13 cellular contexts compared by ENCODE assay signal in genomic region chrX:65866146-65866545, GRCh38.
DNase-seq lines count a peak whose midpoint lies in the region; ATAC-seq and TF ChIP-seq lines count a peak whose summit lies in the region.
"Had no signal": no experiment of that assay in that cellular context is flagged by ENCODE, and none has a peak within 500 bp of the region (broad histone marks: within the 10 kb centered on the region; RNA-seq: fewer than 3 reads in every experiment).

No MANE protein-coding gene starts in this region.

- H3K4me3 Mint-ChIP-seq in IgD-negative memory B cell (no peak overlapping the region), neural progenitor cell (no peak overlapping the region)
- H3K4me3 Mint-ChIP-seq: activated naive CD4-positive, alpha-beta T cell treated with anti-CD3 and anti-CD28 coated beads, Interleukin-2, amount 50 U/mL, for 24 hours had no signal

- no peak for TF ChIP-seq CTCF in neural progenitor cell (IDR thresholded peaks at IDR 0.05)

- no peak overlapping the region for H3K4me3 ChIP-seq in neural progenitor cell
- H3K4me3 ChIP-seq: skin epidermis had no signal

- H3K27me3 Mint-ChIP-seq in IgD-negative memory B cell (peaks cover 3% of the 10 kb centered on the region), neural progenitor cell (ENCODE audit: insufficient read depth, low read depth) (peaks cover 2% of the 10 kb centered on the region)
- H3K27me3 Mint-ChIP-seq: activated naive CD4-positive, alpha-beta T cell treated with anti-CD3 and anti-CD28 coated beads, Interleukin-2, amount 50 U/mL, for 24 hours had no signal

- no peaks in the 10 kb centered on the region for H3K36me3 ChIP-seq in neural progenitor cell

- no peaks in the 10 kb centered on the region for H3K36me3 Mint-ChIP-seq in IgD-negative memory B cell
- H3K36me3 Mint-ChIP-seq in neural progenitor cell, result no peaks in the 10 kb centered on the region
- H3K36me3 Mint-ChIP-seq: activated naive CD4-positive, alpha-beta T cell treated with anti-CD3 and anti-CD28 coated beads, Interleukin-2, amount 50 U/mL, for 24 hours had no signal

- H3K27ac Mint-ChIP-seq in IgD-negative memory B cell (peak overlapping the region in 2 of 3 donors; percentile 2 to 3), neural progenitor cell (no peak overlapping the region)
- H3K27ac Mint-ChIP-seq: activated naive CD4-positive, alpha-beta T cell treated with anti-CD3 and anti-CD28 coated beads, Interleukin-2, amount 50 U/mL, for 24 hours had no signal

- H3K9me3 ChIP-seq in neural progenitor cell (ENCODE audit: low read depth), result no peaks in the 10 kb centered on the region
- H3K9me3 ChIP-seq: SK-N-SH had no signal

- H3K9me3 Mint-ChIP-seq in IgD-negative memory B cell (peaks cover 0 to 2% (median 0%) of the 10 kb centered on the region in 3 donors), neural progenitor cell (peaks cover 5% of the 10 kb centered on the region)
- H3K9me3 Mint-ChIP-seq: activated naive CD4-positive, alpha-beta T cell treated with anti-CD3 and anti-CD28 coated beads, Interleukin-2, amount 50 U/mL, for 24 hours had no signal

- no peak overlapping the region for H3K27ac ChIP-seq in neural progenitor cell
- H3K27ac ChIP-seq: skin epidermis had no signal

- DNase-seq in activated gamma-delta T cell treated with Interleukin-2 at 50 U/mL for 16 hours (peak; percentile 6), activated gamma-delta T cell (lab: John Stamatoyannopoulos, UW) (no peak), renal cortical epithelial cell (ENCODE audit: low read depth) (peak; percentile 0), neural progenitor cell (ENCODE audit: low spot score) (no peak), NCI-H2107 (lab: John Stamatoyannopoulos, UW) (no peak), OCI-M1 (lab: John Stamatoyannopoulos, UW) (no peak)
- DNase-seq: left ventricle myocardium superior, NCI-H2171, SK-N-SH had no signal

- H3K9ac ChIP-seq in neural progenitor cell, result no peak overlapping the region
- H3K9ac ChIP-seq: SK-N-SH had no signal

- no peak overlapping the region for H2AFZ ChIP-seq in neural progenitor cell (replicated peaks)

- no peaks in the 10 kb centered on the region for H3F3A ChIP-seq in neural progenitor cell (ENCODE audit: low read depth)

- H3K4me1 Mint-ChIP-seq in IgD-negative memory B cell (peaks cover 10 to 15% (median 10%) of the 10 kb centered on the region in 3 donors), neural progenitor cell (no peaks in the 10 kb centered on the region)

- H3K4me1 ChIP-seq in neural progenitor cell, result peaks cover 3% of the 10 kb centered on the region

- H3K4me2 ChIP-seq in neural progenitor cell, result no peak overlapping the region
- H3K4me2 ChIP-seq: SK-N-SH had no signal

- H3K79me2 ChIP-seq in neural progenitor cell (ENCODE audit: low read depth), result no peaks in the 10 kb centered on the region

- H3K27me3 ChIP-seq in neural progenitor cell, result no peaks in the 10 kb centered on the region

- peak; percentile 72 for ATAC-seq in GM21786 (IDR thresholded peaks at IDR 0.05; ENCODE audit: unreplicated experiment)
- ATAC-seq: left ventricle myocardium superior had no signal

- H4K20me1 ChIP-seq in neural progenitor cell (ENCODE audit: low read depth), result no peaks in the 10 kb centered on the region

Comparison
In these comparisons a context has a peak if more than half of its experiments do, and no peak if none do; other contexts are left out.
1. DNase-seq: peak in activated gamma-delta T cell treated with Interleukin-2 at 50 U/mL for 16 hours (single experiment) and renal cortical epithelial cell (single experiment); none in activated gamma-delta T cell (single experiment), neural progenitor cell (single experiment), NCI-H2107 (single experiment) and OCI-M1 (single experiment).